In the genomic region with DNA sequence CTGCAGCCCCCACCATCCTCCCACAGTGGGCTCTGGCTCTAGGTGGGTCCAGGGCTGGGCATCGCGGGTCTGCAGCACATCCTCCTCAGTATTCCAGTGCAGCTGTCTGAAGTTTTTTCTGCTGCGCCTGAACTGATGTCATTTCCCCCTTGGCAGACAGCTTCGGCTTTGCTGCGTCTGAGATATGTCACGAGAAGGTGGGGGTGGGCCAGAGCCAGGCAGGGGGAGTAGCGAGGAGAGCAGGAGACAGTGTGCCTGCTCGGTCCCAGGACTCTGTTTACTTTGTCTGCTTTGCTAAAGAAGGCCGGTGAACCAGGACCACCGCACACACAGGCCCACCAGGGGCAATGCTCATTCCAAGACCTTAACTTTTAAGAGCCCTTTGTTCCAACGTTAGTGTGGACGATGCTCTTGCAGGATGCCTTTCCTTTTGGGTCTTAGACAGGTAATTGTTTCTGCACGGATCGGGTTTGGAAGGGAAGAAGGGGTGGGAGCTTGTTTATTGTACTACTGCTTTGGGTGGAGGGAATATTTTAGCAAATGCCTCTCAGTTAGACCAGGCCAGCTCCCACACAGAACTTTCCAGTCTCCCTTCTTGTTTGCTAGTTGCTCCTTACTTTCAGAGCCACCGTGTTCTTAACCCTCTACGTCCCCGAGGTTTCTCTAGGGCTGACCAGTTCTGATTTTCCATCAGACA, we compare ENCODE assay signal across 8 cellular contexts. TPM values are rescaled to one million over a fixed set of nuclear protein-coding genes. Genes with fewer than 3 reads are reported as not detected.
DNase-seq lines count a peak whose midpoint lies in the region; ATAC-seq and TF ChIP-seq lines count a peak whose summit lies in the region.

No MANE protein-coding gene starts in this region.

- H3K27ac ChIP-seq in naive thymus-derived CD4-positive, alpha-beta T cell (ENCODE audit: low read depth, low read length), result peak overlapping the region; percentile 23
- peak overlapping the region; percentile 88 for H3K27ac ChIP-seq in vagina

- H3K9me3 Mint-ChIP-seq in WTC11, result no peaks in the 10 kb centered on the region
- no peaks in the 10 kb centered on the region for H3K9me3 Mint-ChIP-seq in naive thymus-derived CD4-positive, alpha-beta T cell

- no peaks in the 10 kb centered on the region for H3K36me3 Mint-ChIP-seq in WTC11
- peaks cover 0 to 17% (median 12%) of the 10 kb centered on the region in 5 donors for H3K36me3 Mint-ChIP-seq in naive thymus-derived CD4-positive, alpha-beta T cell

- ATAC-seq in WTC11, result peak; percentile 13; the same call in 1 of the 2 replicates
- ATAC-seq in naive thymus-derived CD4-positive, alpha-beta T cell, result peak; percentile 80
- no peak for ATAC-seq in esophagus mucosa

- intact Hi-C loops in naive thymus-derived CD4-positive, alpha-beta T cell (cut with micrococcal nuclease), result loop anchor here in 1 of 2 donors (2.0 kb wide), 1 partner anchor 23 kb away; no protein-coding TSS in a partner anchor
- intact Hi-C loops in vagina (cut with DNase I), result loop anchor here (5.0 kb wide), 1 partner anchor 34 kb away; a partner anchor contains a TSS

- peaks cover 4 to 25% of the 10 kb centered on the region in 2 donors for H3K4me1 ChIP-seq in naive thymus-derived CD4-positive, alpha-beta T cell (ENCODE audit: control insufficient read depth in 2 of 2, insufficient read depth in 2 of 2, low read length in 2 of 2)
- peaks cover 87% of the 10 kb centered on the region for H3K4me1 ChIP-seq in vagina

- peak in 1 of 2 donors; percentile 48 for TF ChIP-seq POLR2A in vagina (IDR thresholded peaks at IDR 0.05)

- no peaks in the 10 kb centered on the region for H3K27me3 Mint-ChIP-seq in WTC11 (ENCODE audit: low read depth)
- H3K27me3 Mint-ChIP-seq in naive thymus-derived CD4-positive, alpha-beta T cell, result no peaks in the 10 kb centered on the region

- DNase-seq in HCEC 1CT (peak; percentile 59), WTC11 (ENCODE audit: low spot score) (no peak), fibroblast of pulmonary artery (ENCODE audit: low read depth) (peak; percentile 96), vagina (ENCODE audit: extremely low spot score in 2 of 2) (peak in 1 of 2 donors; percentile 91), NCI-H187 treated with DMSO at 0.1 percent for 48 hours (lab: John Stamatoyannopoulos, UW) (no peak), germinal center (ENCODE audit: low spot score) (no peak)
- DNase-seq in naive thymus-derived CD4-positive, alpha-beta T cell, result peak in 7 of 9 donors; percentile 27 to 81 (median 49)

- peak overlapping the region; percentile 32 for H3K27ac Mint-ChIP-seq in WTC11
- peak overlapping the region; percentile 25 to 91 (median 73) for H3K27ac Mint-ChIP-seq in naive thymus-derived CD4-positive, alpha-beta T cell

- peaks cover 0 to 7% (median 0%) of the 10 kb centered on the region in 3 experiments for H3K36me3 ChIP-seq in naive thymus-derived CD4-positive, alpha-beta T cell (ENCODE audit: control insufficient read depth in 2 of 3, insufficient read depth in 3 of 3, low read length in 3 of 3)
- H3K36me3 ChIP-seq in vagina, result no peaks in the 10 kb centered on the region

- POLR2A ChIA-PET in WTC11 (lab: Charles Lee), result interaction anchor here (1.2 to 1.4 kb wide), 2 partner anchors 33 to 62 kb away, joined by 4 to 5 read pairs; a partner anchor contains a TSS
- POLR2A ChIA-PET in naive thymus-derived CD4-positive, alpha-beta T cell (lab: Charles Lee), result no interaction called here

- peaks cover 65% of the 10 kb centered on the region for H3K4me1 Mint-ChIP-seq in WTC11
- H3K4me1 Mint-ChIP-seq in naive thymus-derived CD4-positive, alpha-beta T cell, result peaks cover 39 to 76% (median 73%) of the 10 kb centered on the region in 7 donors

- H3K4me3 ChIP-seq in fibroblast of pulmonary artery (replicated peaks; ENCODE audit: low read depth, low read length), result peak overlapping the region; percentile 91
- H3K4me3 ChIP-seq in naive thymus-derived CD4-positive, alpha-beta T cell (ENCODE audit: low read length), result no peak overlapping the region
- H3K4me3 ChIP-seq in vagina, result peak overlapping the region; percentile 33 to 45

- peak overlapping the region; percentile 41; the same call in 1 of the 2 replicates for H3K4me3 Mint-ChIP-seq in WTC11
- H3K4me3 Mint-ChIP-seq in naive thymus-derived CD4-positive, alpha-beta T cell, result peak overlapping the region; percentile 63 to 86 (median 72)

- no peaks in the 10 kb centered on the region for H3K9me3 ChIP-seq in naive thymus-derived CD4-positive, alpha-beta T cell (ENCODE audit: control insufficient read depth in 2 of 3, low read length in 3 of 3)
- no peaks in the 10 kb centered on the region for H3K9me3 ChIP-seq in vagina

- H3K27me3 ChIP-seq in naive thymus-derived CD4-positive, alpha-beta T cell (ENCODE audit: control insufficient read depth in 2 of 2, insufficient read depth in 2 of 2, low read length in 2 of 2), result no peaks in the 10 kb centered on the region
- H3K27me3 ChIP-seq in vagina, result no peaks in the 10 kb centered on the region

- TF ChIP-seq CTCF in WTC11 (IDR thresholded peaks at IDR 0.05) (no peak), fibroblast of pulmonary artery (IDR thresholded peaks at IDR 0.05; ENCODE audit: low read length, missing control alignments) (no peak), vagina (IDR thresholded peaks at IDR 0.05) (no peak)

- CTCF ChIA-PET in WTC11 (lab: Charles Lee), result interaction anchor here (0.9 to 1.3 kb wide), 6 partner anchors 13 to 469 kb away, joined by 3 to 5 read pairs (median 4); a partner anchor contains a TSS
- CTCF ChIA-PET in naive thymus-derived CD4-positive, alpha-beta T cell (lab: Charles Lee), result interaction anchor here (0.6 kb wide), 1 partner anchor 1616 kb away, joined by 4 read pairs; no protein-coding TSS in a partner anchor

TF ChIP-seq in WTC11, 78 proteins besides CTCF, POLR2A, EP300 and RAD21:
- TF ChIP-seq NFYB (CRISPR knock-in tag; conservative IDR thresholded peaks at IDR 0.05; ENCODE audit: low read depth), result no peak
- no peak for TF ChIP-seq FOXK1 (CRISPR knock-in tag; IDR thresholded peaks at IDR 0.05)
- TF ChIP-seq ATF1 (CRISPR knock-in tag; IDR thresholded peaks at IDR 0.05), result no peak
- TF ChIP-seq, protein P1, sequence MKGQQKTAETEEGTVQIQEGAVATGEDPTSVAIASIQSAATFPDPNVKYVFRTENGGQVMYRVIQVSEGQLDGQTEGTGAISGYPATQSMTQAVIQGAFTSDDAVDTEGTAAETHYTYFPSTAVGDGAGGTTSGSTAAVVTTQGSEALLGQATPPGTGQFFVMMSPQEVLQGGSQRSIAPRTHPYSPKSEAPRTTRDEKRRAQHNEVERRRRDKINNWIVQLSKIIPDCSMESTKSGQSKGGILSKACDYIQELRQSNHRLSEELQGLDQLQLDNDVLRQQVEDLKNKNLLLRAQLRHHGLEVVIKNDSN (CRISPR knock-in tag; IDR thresholded peaks at IDR 0.05), result no peak
- no peak for TF ChIP-seq SMAD3 (CRISPR knock-in tag; IDR thresholded peaks at IDR 0.05; ENCODE audit: borderline replicate concordance)
- TF ChIP-seq CREM (CRISPR knock-in tag; IDR thresholded peaks at IDR 0.05), result no peak
- no peak for TF ChIP-seq SOX15 (CRISPR knock-in tag; IDR thresholded peaks at IDR 0.05)
- TF ChIP-seq NFATC4 (CRISPR knock-in tag; IDR thresholded peaks at IDR 0.05), result no peak
- TF ChIP-seq, protein P2, sequence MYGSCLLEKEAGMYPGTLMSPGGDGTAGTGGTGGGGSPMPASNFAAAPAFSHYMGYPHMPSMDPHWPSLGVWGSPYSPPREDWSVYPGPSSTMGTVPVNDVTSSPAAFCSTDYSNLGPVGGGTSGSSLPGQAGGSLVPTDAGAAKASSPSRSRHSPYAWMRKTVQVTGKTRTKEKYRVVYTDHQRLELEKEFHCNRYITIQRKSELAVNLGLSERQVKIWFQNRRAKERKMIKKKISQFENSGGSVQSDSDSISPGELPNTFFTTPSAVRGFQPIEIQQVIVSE (CRISPR knock-in tag; IDR thresholded peaks at IDR 0.05; ENCODE audit: borderline replicate concordance), result no peak
- no peak for TF ChIP-seq FOXP1 (CRISPR knock-in tag; IDR thresholded peaks at IDR 0.05; ENCODE audit: borderline replicate concordance)

RNA-seq across cellular contexts. Expression of a gene that starts 32.4 kb away (rescaled TPM):
- total RNA-seq in WTC11 (2021) (25.9 to 26.8 TPM (median 26.4 TPM) in 3 replicates), vagina (80.8 TPM), esophagus mucosa (19.6 TPM)
- 10 to 100 TPM; 20.5 to 37.9 (median 34.1) TPM for total RNA-seq in naive thymus-derived CD4-positive, alpha-beta T cell
- polyA plus RNA-seq in naive thymus-derived CD4-positive, alpha-beta T cell, result 10 to 100 TPM; 19.4 to 30.3 TPM

Comparison
In these comparisons a context has a peak if more than half of its experiments do, and no peak if none do; other contexts are left out.
1. DNase-seq: peak in HCEC 1CT (single experiment), fibroblast of pulmonary artery (single experiment) and naive thymus-derived CD4-positive, alpha-beta T cell (7 of 9); none in WTC11 (single experiment), NCI-H187 treated with DMSO at 0.1 percent for 48 hours (single experiment) and germinal center (single experiment).